In genomic region chr11:66902486-66903177, GRCh38 we compare ENCODE assay signal across 22 cellular contexts. TPM values are rescaled to one million over a fixed set of nuclear protein-coding genes. Genes with fewer than 3 reads are reported as not detected.
DNase-seq lines count a peak whose midpoint lies in the region; ATAC-seq, FAIRE-seq and TF ChIP-seq lines count a peak whose summit lies in the region.
"Had no signal": no experiment of that assay in that cellular context is flagged by ENCODE, and none has a peak within 500 bp of the region (broad histone marks: within the 10 kb centered on the region; RNA-seq: fewer than 3 reads in every experiment).

No MANE protein-coding gene starts in this region.

- TF ChIP-seq EP300 in A549 (IDR thresholded peaks at IDR 0.05): no peak

- peak overlapping the region; percentile 11; the same call in 1 of the 3 replicates for H3K4me2 ChIP-seq in A549

- no peaks in the 10 kb centered on the region for H3K9me3 ChIP-seq in A549
- H3K9me3 ChIP-seq in liver (ENCODE audit: control insufficient read depth in 4 of 4, low read length in 3 of 4): no peaks in the 10 kb centered on the region
- H3K9me3 ChIP-seq: SJSA1 had no signal

- H3K4me1 ChIP-seq in A549: peaks cover 66% of the 10 kb centered on the region
- H3K4me1 ChIP-seq in liver (ENCODE audit: control insufficient read depth in 4 of 4, insufficient read depth in 4 of 4, low read length in 3 of 4): peaks cover 18 to 42% (median 19%) of the 10 kb centered on the region in 4 donors
- peaks cover 27% of the 10 kb centered on the region for H3K4me1 ChIP-seq in foreskin keratinocyte

- H3K27me3 ChIP-seq in liver (ENCODE audit: control insufficient read depth in 4 of 4, insufficient read depth in 4 of 4, low read length in 3 of 4): no peaks in the 10 kb centered on the region
- no peaks in the 10 kb centered on the region for H3K27me3 ChIP-seq in foreskin keratinocyte
- H3K27me3 ChIP-seq: SJSA1 had no signal

- peak overlapping the region in 1 of 2 donors; percentile 49 for H3K9ac ChIP-seq in liver (ENCODE audit: low read depth in 1 of 2, low read length in 2 of 2)

- ATAC-seq in A549 (no peak), foreskin keratinocyte (no peak), HG03457 (IDR thresholded peaks at IDR 0.05; ENCODE audit: unreplicated experiment) (no peak), HG03571 (IDR thresholded peaks at IDR 0.05; ENCODE audit: unreplicated experiment) (no peak)
- ATAC-seq: Panc1 had no signal

- POLR2A ChIA-PET in A549 (lab: Yijun Ruan, JAX) (interaction anchor here (1.0 kb wide), 1 partner anchor 60 kb away, joined by 4 read pairs; the partner anchor contains the start of gene RCE1), RWPE1 (lab: Yijun Ruan, JAX; ENCODE audit: low non-redundant PET) (no interaction called here)

- TF ChIP-seq RAD21 in A549 (conservative IDR thresholded peaks at IDR 0.05 in 1 of 2, IDR thresholded peaks at IDR 0.05 in 1 of 2): no peak
- no peak for TF ChIP-seq RAD21 in liver (IDR thresholded peaks at IDR 0.05)

- H3K4me3 ChIP-seq in A549 (no peak overlapping the region), liver (ENCODE audit: low read depth in 1 of 3, low read length in 3 of 3) (peak overlapping the region in 2 of 3 donors; percentile 32 to 34)
- H3K4me3 ChIP-seq: SJSA1 had no signal

- CTCF ChIA-PET in A549 (lab: Yijun Ruan, JAX) (interaction anchor here (0.7 to 2.0 kb wide), 8 partner anchors 10 to 119 kb away, joined by 3 to 6 read pairs (median 4); no protein-coding TSS in a partner anchor), RWPE1 (lab: Yijun Ruan, JAX) (no interaction called here)

- no peaks in the 10 kb centered on the region for H3K36me3 ChIP-seq in liver (ENCODE audit: control insufficient read depth in 4 of 4, insufficient read depth in 3 of 4, low read depth in 1 of 4, low read length in 3 of 4)
- H3K36me3 ChIP-seq: SJSA1 had no signal

- no peak for TF ChIP-seq POLR2A in A549 (IDR thresholded peaks at IDR 0.05; ENCODE audit: low read length)

- WGBS in A549 (ENCODE audit: missing lambda C conversion rate): 85% methylated on average over 15 of the region's 15 CpGs
- 75% methylated on average over 15 of the region's 15 CpGs for WGBS in liver

- no peak for DNase-seq in A549 (ENCODE audit: low read depth in 1 of 2, low spot score in 1 of 2)
- DNase-seq in HuH-7.5 (ENCODE audit: low spot score): peak; percentile 48
- DNase-seq in RWPE1 (ENCODE audit: low spot score): no peak
- DNase-seq in foreskin keratinocyte: no peak
- DNase-seq in COR-L47 (lab: John Stamatoyannopoulos, UW): no peak
- DNase-seq: CD8-positive, alpha-beta memory T cell; GF-D8; Kasumi-1; NCI-H1436; NCI-H187 treated with DMSO at 0.1 percent for 48 hours; NCI-H2227 treated with DMSO at 0.1 percent for 48 hours; NCI-H510A; NCI-H774; NK-92 treated with Interleukin-12 subunit alpha and Interleukin-12 subunit beta, amount 100 ng/mL, for 24 hours; SW 1271 had no signal

- FAIRE-seq in A549 (lab: Jason Lieb, UNC): no peak
- FAIRE-seq: GM19239 had no signal

- TF ChIP-seq CTCF in A549 (IDR thresholded peaks at IDR 0.05) (no peak), RWPE1 (conservative IDR thresholded peaks at IDR 0.05; ENCODE audit: low read depth) (no peak), liver (IDR thresholded peaks at IDR 0.05; ENCODE audit: low read depth, low read length, missing input control) (no peak), foreskin keratinocyte (conservative IDR thresholded peaks at IDR 0.05) (no peak)

- H3K27ac ChIP-seq in A549: peak overlapping the region; percentile 37 to 83
- peak overlapping the region; percentile 42 for H3K27ac ChIP-seq in RWPE1
- peak overlapping the region; percentile 52 to 91 for H3K27ac ChIP-seq in liver (ENCODE audit: low read depth in 1 of 2, low read length in 2 of 2)
- H3K27ac ChIP-seq in foreskin keratinocyte: no peak overlapping the region
- H3K27ac ChIP-seq: C4-2B, SJSA1 had no signal

TF ChIP-seq in A549, 52 proteins besides CTCF, POLR2A, EP300 and RAD21:
- TF ChIP-seq CBX8 (IDR thresholded peaks at IDR 0.05) (no peak), CEBPB (IDR thresholded peaks at IDR 0.05) (no peak), NPAS2 (CRISPR knock-in tag; IDR thresholded peaks at IDR 0.05; ENCODE audit: borderline replicate concordance) (no peak), USF2 (IDR thresholded peaks at IDR 0.05) (no peak), SREBF2 (IDR thresholded peaks at IDR 0.05) (no peak), ZC3H11A (IDR thresholded peaks at IDR 0.05) (no peak), POLR2AphosphoS2 (conservative IDR thresholded peaks at IDR 0.05; ENCODE audit: low read length) (no peak)

TF ChIP-seq in liver, 16 proteins besides CTCF, POLR2A, EP300 and RAD21:
- TF ChIP-seq RXRA (IDR thresholded peaks at IDR 0.05) (peak in 1 of 2 donors; percentile 20), TAF1 (conservative IDR thresholded peaks at IDR 0.05) (no peak), YY1 (IDR thresholded peaks at IDR 0.05) (no peak)

RNA-seq across cellular contexts. Expression of gene LRFN4, which starts 45.8 kb away (rescaled TPM):
- 7.9 and 8.8 TPM in 2 replicates for polyA plus RNA-seq in A549 (2011; rRNA removed)
- polyA plus RNA-seq in A549 (2012; cell fraction: cytosol; rRNA removed): 33.9 and 65.3 TPM in 2 replicates
- 114 and 175 TPM in 2 replicates for polyA plus RNA-seq in A549 (2012; cell fraction: nucleus; rRNA removed)
- polyA plus RNA-seq in A549 (2017; fragmentation: RNase III; extraction: RNeasy Plus Mini Kit Qiagen cat#74134 plus additional on column Dnase treatment): 33.9 to 50.0 TPM (median 44.7 TPM) in 3 replicates
- 4.7 and 6.6 TPM in 2 replicates for polyA minus RNA-seq in A549 (2011; rRNA and poly(A)+ RNA removed)
- total RNA-seq in liver: 1 to 10 TPM in 1 of 2 donors, under 1 TPM in 1; 0.75 to 3.4 TPM
- 1 to 10 TPM in 1 of 2 donors, not detected in 1; 1.5 TPM for polyA plus RNA-seq in liver
- 10.6 and 11.1 TPM in 2 replicates for total RNA-seq in foreskin keratinocyte
- 10.7 and 11.5 TPM in 2 replicates for polyA plus RNA-seq in foreskin keratinocyte

RNA-seq across cellular contexts. Expression of gene PC, which starts 55.6 kb away (rescaled TPM):
- polyA plus RNA-seq in A549 (2011; rRNA removed) (14.2 and 15.7 TPM in 2 replicates), A549 (2017; fragmentation: RNase III; extraction: RNeasy Plus Mini Kit Qiagen cat#74134 plus additional on column Dnase treatment) (31.3 to 53.5 TPM (median 45.9 TPM) in 3 replicates), liver (100 to 1,000 TPM; 209 to 583 TPM), foreskin keratinocyte (44.9 and 46.0 TPM in 2 replicates)
- 25.1 and 29.6 TPM in 2 replicates for polyA plus RNA-seq in A549 (2012; cell fraction: cytosol; rRNA removed)
- polyA plus RNA-seq in A549 (2012; cell fraction: nucleus; rRNA removed): 88.3 and 105 TPM in 2 replicates
- 31.5 and 37.8 TPM in 2 replicates for polyA minus RNA-seq in A549 (2011; rRNA and poly(A)+ RNA removed)
- total RNA-seq in liver (100 to 1,000 TPM; 144 to 384 TPM), foreskin keratinocyte (40.2 and 41.3 TPM in 2 replicates)

RNA-seq across cellular contexts. Expression of gene RCE1, which starts 59.4 kb away (rescaled TPM):
- polyA plus RNA-seq in A549 (2011; rRNA removed) (20.3 and 22.1 TPM in 2 replicates), A549 (2017; fragmentation: RNase III; extraction: RNeasy Plus Mini Kit Qiagen cat#74134 plus additional on column Dnase treatment) (21.3 to 23.3 TPM (median 22.5 TPM) in 3 replicates), liver (1 to 10 TPM; 2.9 to 3.4 TPM), foreskin keratinocyte (24.3 and 26.4 TPM in 2 replicates)
- polyA plus RNA-seq in A549 (2012; cell fraction: cytosol; rRNA removed): 49.2 and 69.1 TPM in 2 replicates
- polyA plus RNA-seq in A549 (2012; cell fraction: nucleus; rRNA removed): 128 and 157 TPM in 2 replicates
- polyA minus RNA-seq in A549 (2011; rRNA and poly(A)+ RNA removed): 19.6 and 26.8 TPM in 2 replicates
- total RNA-seq in liver (1 to 10 TPM; 3.0 to 7.7 TPM), foreskin keratinocyte (20.2 and 21.4 TPM in 2 replicates)
